ENCODE assay signal across 15 cellular contexts in genomic region chr22:41739576-41739975, GRCh38. TPM values are rescaled to one million over a fixed set of nuclear protein-coding genes. Genes with fewer than 3 reads are reported as not detected.
DNase-seq lines count a peak whose midpoint lies in the region; ATAC-seq, FAIRE-seq and TF ChIP-seq lines count a peak whose summit lies in the region.
"Had no signal": no experiment of that assay in that cellular context is flagged by ENCODE, and none has a peak within 500 bp of the region (broad histone marks: within the 10 kb centered on the region; RNA-seq: fewer than 3 reads in every experiment).

No MANE protein-coding gene starts in this region.

- ATAC-seq in activated naive CD8-positive, alpha-beta T cell treated with anti-CD3 and anti-CD28 coated beads, Interleukin-2, amount 10 ng/mL, durations not matched to agents 7 days and 5 days (ENCODE audit: low read depth), result peak; percentile 82
- ATAC-seq in stimulated activated effector memory CD8-positive, alpha-beta T cell treated with anti-CD3 and anti-CD28 coated beads, Interleukin-12 subunit alpha, Interleukin-12 subunit beta, amount 100 ng/mL, for 72 hours, result peak; percentile 24
- ATAC-seq in HG03457 (IDR thresholded peaks at IDR 0.05; ENCODE audit: unreplicated experiment), result no peak

- no peak for DNase-seq in activated naive CD8-positive, alpha-beta T cell treated with anti-CD3 and anti-CD28 coated beads, Interleukin-2, amount 10 ng/mL, durations not matched to agents 7 days and 5 days
- no peak for DNase-seq in activated naive CD8-positive, alpha-beta T cell treated with anti-CD3 and anti-CD28 coated beads for 36 hours
- DNase-seq in GM18507 (ENCODE audit: extremely low spot score, insufficient read length, low read depth) (no peak), NB4 (ENCODE audit: low read depth) (peak; percentile 9)
- DNase-seq in stimulated activated effector memory CD8-positive, alpha-beta T cell treated with anti-CD3 and anti-CD28 coated beads, Interleukin-12 subunit alpha, Interleukin-12 subunit beta, amount 100 ng/mL, for 72 hours (ENCODE audit: low spot score in 2 of 2), result no peak
- no peak for DNase-seq in activated CD4-positive, alpha-beta T cell treated with anti-CD3 and anti-CD28 coated beads for 48 hours
- DNase-seq in activated CD4-positive, alpha-beta T cell treated with anti-CD3 and anti-CD28 coated beads, Interleukin-2, amount 50 U/mL, for 1 hour, result no peak
- DNase-seq: ACHN; C1 segment of cervical spinal cord; CD4-positive, alpha-beta T cell; DMS79; GDM1 had no signal

- H3K4me3 ChIP-seq in NB4 (ENCODE audit: low read depth, low read length), result no peak overlapping the region
- H3K4me3 ChIP-seq: HAP-1 had no signal

- no peak overlapping the region for H3K4me3 Mint-ChIP-seq in activated naive CD8-positive, alpha-beta T cell treated with anti-CD3 and anti-CD28 coated beads, Interleukin-2, amount 10 ng/mL, durations not matched to agents 7 days and 5 days
- H3K4me3 Mint-ChIP-seq in activated naive CD8-positive, alpha-beta T cell treated with anti-CD3 and anti-CD28 coated beads for 36 hours, result no peak overlapping the region
- no peak overlapping the region for H3K4me3 Mint-ChIP-seq in stimulated activated effector memory CD8-positive, alpha-beta T cell treated with anti-CD3 and anti-CD28 coated beads, Interleukin-12 subunit alpha, Interleukin-12 subunit beta, amount 100 ng/mL, for 72 hours
- H3K4me3 Mint-ChIP-seq: CD4-positive, alpha-beta T cell had no signal

- no peak overlapping the region for H3K27ac Mint-ChIP-seq in activated naive CD8-positive, alpha-beta T cell treated with anti-CD3 and anti-CD28 coated beads, Interleukin-2, amount 10 ng/mL, durations not matched to agents 7 days and 5 days
- no peak overlapping the region for H3K27ac Mint-ChIP-seq in activated naive CD8-positive, alpha-beta T cell treated with anti-CD3 and anti-CD28 coated beads for 36 hours
- H3K27ac Mint-ChIP-seq in stimulated activated effector memory CD8-positive, alpha-beta T cell treated with anti-CD3 and anti-CD28 coated beads, Interleukin-12 subunit alpha, Interleukin-12 subunit beta, amount 100 ng/mL, for 72 hours, result peak overlapping the region; percentile 29
- H3K27ac Mint-ChIP-seq: CD4-positive, alpha-beta T cell had no signal

- H3K9me3 Mint-ChIP-seq in activated naive CD8-positive, alpha-beta T cell treated with anti-CD3 and anti-CD28 coated beads, Interleukin-2, amount 10 ng/mL, durations not matched to agents 7 days and 5 days, result no peaks in the 10 kb centered on the region
- no peaks in the 10 kb centered on the region for H3K9me3 Mint-ChIP-seq in activated naive CD8-positive, alpha-beta T cell treated with anti-CD3 and anti-CD28 coated beads for 36 hours
- no peaks in the 10 kb centered on the region for H3K9me3 Mint-ChIP-seq in stimulated activated effector memory CD8-positive, alpha-beta T cell treated with anti-CD3 and anti-CD28 coated beads, Interleukin-12 subunit alpha, Interleukin-12 subunit beta, amount 100 ng/mL, for 72 hours
- H3K9me3 Mint-ChIP-seq: CD4-positive, alpha-beta T cell had no signal

- no peaks in the 10 kb centered on the region for H3K36me3 Mint-ChIP-seq in activated naive CD8-positive, alpha-beta T cell treated with anti-CD3 and anti-CD28 coated beads, Interleukin-2, amount 10 ng/mL, durations not matched to agents 7 days and 5 days
- no peaks in the 10 kb centered on the region for H3K36me3 Mint-ChIP-seq in activated naive CD8-positive, alpha-beta T cell treated with anti-CD3 and anti-CD28 coated beads for 36 hours
- no peaks in the 10 kb centered on the region for H3K36me3 Mint-ChIP-seq in stimulated activated effector memory CD8-positive, alpha-beta T cell treated with anti-CD3 and anti-CD28 coated beads, Interleukin-12 subunit alpha, Interleukin-12 subunit beta, amount 100 ng/mL, for 72 hours

- H3K4me1 Mint-ChIP-seq in activated naive CD8-positive, alpha-beta T cell treated with anti-CD3 and anti-CD28 coated beads, Interleukin-2, amount 10 ng/mL, durations not matched to agents 7 days and 5 days, result peaks cover 6% of the 10 kb centered on the region
- peaks cover 4% of the 10 kb centered on the region for H3K4me1 Mint-ChIP-seq in activated naive CD8-positive, alpha-beta T cell treated with anti-CD3 and anti-CD28 coated beads for 36 hours
- peaks cover 8% of the 10 kb centered on the region for H3K4me1 Mint-ChIP-seq in stimulated activated effector memory CD8-positive, alpha-beta T cell treated with anti-CD3 and anti-CD28 coated beads, Interleukin-12 subunit alpha, Interleukin-12 subunit beta, amount 100 ng/mL, for 72 hours

- H3K27me3 Mint-ChIP-seq in activated naive CD8-positive, alpha-beta T cell treated with anti-CD3 and anti-CD28 coated beads, Interleukin-2, amount 10 ng/mL, durations not matched to agents 7 days and 5 days, result peaks cover 14% of the 10 kb centered on the region
- no peaks in the 10 kb centered on the region for H3K27me3 Mint-ChIP-seq in activated naive CD8-positive, alpha-beta T cell treated with anti-CD3 and anti-CD28 coated beads for 36 hours
- H3K27me3 Mint-ChIP-seq: CD4-positive, alpha-beta T cell had no signal

- TF ChIP-seq CTCF in NB4 (IDR thresholded peaks at IDR 0.05; ENCODE audit: low read depth, low read length), result no peak

- no peak for TF ChIP-seq POLR2A in NB4 (IDR thresholded peaks at IDR 0.05; ENCODE audit: extremely low read depth, insufficient read length)

- POLR2A ChIA-PET in activated naive CD8-positive, alpha-beta T cell treated with anti-CD3 and anti-CD28 coated beads, Interleukin-2, amount 10 ng/mL, durations not matched to agents 7 days and 5 days (lab: Charles Lee), result interaction anchor here (0.7 kb wide), 1 partner anchor 565 kb away, joined by 3 read pairs; no protein-coding TSS in a partner anchor

- FAIRE-seq in GM18507 (lab: Jason Lieb, UNC), result peak; percentile 70
- FAIRE-seq: H1 had no signal

RNA-seq across cellular contexts. Expression of gene MEI1, which starts 40.3 kb away (rescaled TPM):
- 10 to 100 TPM; 52.1 to 52.5 TPM for total RNA-seq in activated naive CD8-positive, alpha-beta T cell treated with anti-CD3 and anti-CD28 coated beads, Interleukin-2, amount 10 ng/mL, durations not matched to agents 7 days and 5 days
- 10 to 100 TPM; 23.4 to 28.8 TPM for total RNA-seq in activated naive CD8-positive, alpha-beta T cell treated with anti-CD3 and anti-CD28 coated beads for 36 hours

RNA-seq across cellular contexts. Expression of gene SNU13, which starts 50.9 kb away (rescaled TPM):
- 100 to 1,000 TPM; 150 to 153 TPM for total RNA-seq in activated naive CD8-positive, alpha-beta T cell treated with anti-CD3 and anti-CD28 coated beads, Interleukin-2, amount 10 ng/mL, durations not matched to agents 7 days and 5 days
- 100 to 1,000 TPM; 339 to 357 TPM for total RNA-seq in activated naive CD8-positive, alpha-beta T cell treated with anti-CD3 and anti-CD28 coated beads for 36 hours
